16 cellular contexts compared by ENCODE assay signal in genomic region chr12:54421873-54422250, GRCh38. TPM values are rescaled to one million over a fixed set of nuclear protein-coding genes. Genes with fewer than 3 reads are reported as not detected.
A peak's percentile ranks its signal among the peaks of the same experiment; 100 is the strongest.
DNase-seq lines count a peak whose midpoint lies in the region; ATAC-seq and TF ChIP-seq lines count a peak whose summit lies in the region.
"Had no signal": no experiment of that assay in that cellular context is flagged by ENCODE, and none has a peak within 500 bp of the region (broad histone marks: within the 10 kb centered on the region; RNA-seq: fewer than 3 reads in every experiment).

No MANE protein-coding gene starts in this region.

- ATAC-seq in heart left ventricle (no peak), Right ventricle myocardium superior (ENCODE audit: poor library complexity) (no peak)
- ATAC-seq: GM12878 had no signal

- no peak for DNase-seq in heart left ventricle
- no peak for DNase-seq in Right ventricle myocardium superior
- peak; percentile 24 for DNase-seq in coronary artery (ENCODE audit: low spot score)
- DNase-seq in nephron progenitor cell = no peak
- no peak for DNase-seq in uterus
- DNase-seq in DMS53 treated with DMSO at 0.1 percent for 48 hours (lab: John Stamatoyannopoulos, UW; ENCODE audit: unreplicated experiment) = no peak
- DNase-seq in anterior cingulate cortex (lab: John Stamatoyannopoulos, UW) = no peak
- no peak for DNase-seq in foreskin melanocyte
- DNase-seq: activated naive CD8-positive, alpha-beta T cell treated with anti-CD3 and anti-CD28 coated beads for 36 hours; DND-41; NCI-H1436; NCI-H510A treated with DMSO at 0.1 percent for 48 hours had no signal

- no peak overlapping the region for H3K4me3 Mint-ChIP-seq in nephron progenitor cell
- H3K4me3 Mint-ChIP-seq: activated naive CD8-positive, alpha-beta T cell treated with anti-CD3 and anti-CD28 coated beads for 36 hours had no signal

- H3K27me3 Mint-ChIP-seq in nephron progenitor cell (ENCODE audit: low read depth, poor library complexity) = peaks cover 9% of the 10 kb centered on the region

- no peak for TF ChIP-seq POLR2A in heart left ventricle (IDR thresholded peaks at IDR 0.05)
- no peak for TF ChIP-seq POLR2A in uterus (IDR thresholded peaks at IDR 0.05)

- no peaks in the 10 kb centered on the region for H3K9me3 ChIP-seq in heart left ventricle
- H3K9me3 ChIP-seq in uterus = no peaks in the 10 kb centered on the region

- H3K27me3 ChIP-seq in heart left ventricle = no peaks in the 10 kb centered on the region
- no peaks in the 10 kb centered on the region for H3K27me3 ChIP-seq in uterus

- intact Hi-C loops in heart left ventricle (cut with DNase I) = no loop called here
- intact Hi-C loops in Right ventricle myocardium superior (cut with DNase I) = no loop called here
- intact Hi-C loops in uterus (cut with DNase I; ENCODE audit: low total_unique reads) = no loop called here

- 74 to 91% (median 86%) methylated on average over 2 of the region's 2 CpGs for whole genome bisulfite sequencing in heart left ventricle, 4 donors

- no peak for TF ChIP-seq CTCF in heart left ventricle (IDR thresholded peaks at IDR 0.05)
- no peak for TF ChIP-seq CTCF in coronary artery (IDR thresholded peaks at IDR 0.05)
- no peak for TF ChIP-seq CTCF in nephron progenitor cell (IDR thresholded peaks at IDR 0.05)
- TF ChIP-seq CTCF in uterus (IDR thresholded peaks at IDR 0.05) = no peak

- H3K27ac Mint-ChIP-seq in nephron progenitor cell = peak overlapping the region; percentile 85
- H3K27ac Mint-ChIP-seq: activated naive CD8-positive, alpha-beta T cell treated with anti-CD3 and anti-CD28 coated beads for 36 hours had no signal

- no peaks in the 10 kb centered on the region for H3K9me3 Mint-ChIP-seq in nephron progenitor cell
- H3K9me3 Mint-ChIP-seq: activated naive CD8-positive, alpha-beta T cell treated with anti-CD3 and anti-CD28 coated beads for 36 hours had no signal

- no peak overlapping the region for H3K4me3 ChIP-seq in heart left ventricle
- H3K4me3 ChIP-seq in coronary artery = peak overlapping the region; percentile 14
- H3K4me3 ChIP-seq in uterus = no peak overlapping the region
- H3K4me3 ChIP-seq: GM12878, skin epidermis had no signal

- H3K36me3 Mint-ChIP-seq in nephron progenitor cell (ENCODE audit: low read depth) = no peaks in the 10 kb centered on the region

- peaks cover 86% of the 10 kb centered on the region for H3K4me1 Mint-ChIP-seq in nephron progenitor cell

- H3K27ac ChIP-seq in heart left ventricle (peak overlapping the region in 11 of 12 donors; percentile 16 to 97 (median 93)), coronary artery (peak overlapping the region; percentile 89 to 93), uterus (peak overlapping the region; percentile 94 to 97)

- peaks cover 1 to 77% (median 45%) of the 10 kb centered on the region in 12 donors for H3K4me1 ChIP-seq in heart left ventricle
- H3K4me1 ChIP-seq in uterus = peaks cover 0 to 17% of the 10 kb centered on the region in 2 donors

- H3K36me3 ChIP-seq in heart left ventricle (no peaks in the 10 kb centered on the region), uterus (no peaks in the 10 kb centered on the region)

RNA-seq across cellular contexts. Expression of gene ITGA5, which starts 2.8 kb away (rescaled TPM):
- total RNA-seq in heart left ventricle (100 to 1,000 TPM in 2 of 9 donors, 10 to 100 TPM in 7; 41.6 to 128 (median 55.0) TPM), Right ventricle myocardium superior (51.6 TPM), uterus (100 to 1,000 TPM in 2 of 4 donors, 10 to 100 TPM in 2; 69.7 to 223 (median 99.4) TPM)
- 100 to 1,000 TPM in 1 of 2 donors, 10 to 100 TPM in 1; 33.2 to 301 TPM for polyA plus RNA-seq in heart left ventricle

RNA-seq across cellular contexts. Expression of gene ZNF385A, which starts 37.3 kb away (rescaled TPM):
- total RNA-seq in heart left ventricle (10 to 100 TPM in 4 of 9 donors, 1 to 10 TPM in 5; 3.6 to 22.7 (median 6.7) TPM), Right ventricle myocardium superior (10.7 TPM), uterus (10 to 100 TPM in 1 of 4 donors, 1 to 10 TPM in 1, under 1 TPM in 2; 0.26 to 16.9 (median 3.2) TPM)
- polyA plus RNA-seq in heart left ventricle = 1 to 10 TPM; 5.3 TPM

RNA-seq across cellular contexts. Expression of gene GTSF1, which starts 51.5 kb away (rescaled TPM):
- total RNA-seq in heart left ventricle (1 to 10 TPM in 1 of 9 donors, not detected in 8; 1.2 TPM), Right ventricle myocardium superior (not detected), uterus (not detected)
- polyA plus RNA-seq in heart left ventricle = under 1 TPM in 1 of 2 donors, not detected in 1; 0.39 TPM

RNA-seq across cellular contexts. Expression of gene GPR84, which starts 57.6 kb away (rescaled TPM):
- total RNA-seq in heart left ventricle = 1 to 10 TPM in 2 of 9 donors, under 1 TPM in 2, not detected in 5; 0.21 to 4.4 (median 0.94) TPM
- polyA plus RNA-seq in heart left ventricle = under 1 TPM in 1 of 2 donors, not detected in 1; 0.37 TPM
- total RNA-seq in Right ventricle myocardium superior = not detected
- under 1 TPM in 2 of 4 donors, not detected in 2; 0.21 to 0.27 TPM for total RNA-seq in uterus
- total RNA-seq: fibroblast of villous mesenchyme had no signal
- polyA plus RNA-seq: IgD-negative memory B cell had no signal
